ENCODE assay signal across 27 cellular contexts in genomic region chr14:51053157-51053556, GRCh38. TPM values are rescaled to one million over a fixed set of nuclear protein-coding genes. Genes with fewer than 3 reads are reported as not detected.
"Had no signal": no experiment of that assay in that cellular context is flagged by ENCODE, and none has a peak within 500 bp of the region (broad histone marks: within the 10 kb centered on the region; RNA-seq: fewer than 3 reads in every experiment).

No MANE protein-coding gene starts in this region.

- H3K4me2 ChIP-seq: hepatocyte had no signal

- H3K4me1 ChIP-seq: esophagus squamous epithelium, gastroesophageal sphincter, prostate gland, sigmoid colon, uterus had no signal

- FAIRE-seq: colon, keratinocyte, small intestine had no signal

- H3K36me3 ChIP-seq: esophagus squamous epithelium, gastroesophageal sphincter, neutrophil, ovary, prostate gland, sigmoid colon, thoracic aorta, uterus had no signal

- DNase-seq: activated CD4-positive, alpha-beta T cell treated with anti-CD3 and anti-CD28 coated beads, Interleukin-2, amount 10 ng/mL, durations not matched to agents 7 days and 5 days; activated CD4-positive, CD25-positive, alpha-beta regulatory T cell treated with anti-CD3 and anti-CD28 coated beads, Interleukin-2, amount 50 U/mL, for 72 hours; activated CD8-positive, alpha-beta T cell treated with anti-CD3 and anti-CD28 coated beads for 36 hours; activated naive CD4-positive, alpha-beta T cell; activated T-cell treated with anti-CD3 and anti-CD28 coated beads, Interleukin-2, amount 50 U/mL, for 48 hours; anterior cingulate cortex; dermis blood vessel endothelial cell; effector CD4-positive, alpha-beta T cell; esophagus squamous epithelium; naive B cell; nephron progenitor cell; ovary; retina; sigmoid colon; small intestine; stimulated activated CD4-positive, alpha-beta T cell treated with anti-CD3 and anti-CD28 coated beads, Interleukin-4, amount 100 ng/mL, for 24 hours; T-helper 17 cell; T1000; uterus had no signal

- H3K27ac ChIP-seq: epithelial cell of prostate, esophagus squamous epithelium, gastroesophageal sphincter, hepatocyte, neutrophil, ovary, prostate gland, sigmoid colon, thoracic aorta, uterus had no signal

- H3K27me3 ChIP-seq: esophagus squamous epithelium, gastroesophageal sphincter, hepatocyte, neutrophil, ovary, sigmoid colon, uterus had no signal

- H3K9me3 ChIP-seq: esophagus squamous epithelium, gastroesophageal sphincter, neutrophil, ovary, prostate gland, sigmoid colon, thoracic aorta, uterus had no signal

- H2AFZ ChIP-seq: hepatocyte had no signal

- H3K4me3 ChIP-seq: esophagus squamous epithelium, gastroesophageal sphincter, hepatocyte, ovary, prostate gland, sigmoid colon, thoracic aorta, uterus had no signal

- H3K79me2 ChIP-seq: hepatocyte had no signal

RNA-seq across cellular contexts. Expression of gene TRIM9, which starts 41.7 kb away (rescaled TPM):
- total RNA-seq: dermis blood vessel endothelial cell had no signal
